ENCODE assay signal across 12 cellular contexts in the genomic region with DNA sequence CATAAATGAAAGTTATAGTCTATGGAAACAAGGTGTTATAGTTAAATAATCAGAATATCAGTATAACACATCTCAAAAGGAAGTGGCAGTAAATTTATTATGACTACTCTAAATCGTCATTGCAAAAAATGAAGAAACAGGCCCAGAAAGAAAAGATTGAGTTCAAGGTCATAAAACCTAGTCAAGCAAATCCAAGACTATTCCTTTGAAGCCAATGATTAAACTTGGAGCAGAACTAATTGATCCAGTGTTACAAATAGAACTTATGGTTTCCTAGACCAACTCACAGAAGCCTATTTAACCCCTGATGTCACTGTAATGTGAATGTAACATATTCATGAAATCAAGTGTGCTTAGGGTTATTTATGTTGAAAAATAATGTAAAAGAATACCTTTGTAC. TPM values are rescaled to one million over a fixed set of nuclear protein-coding genes. Genes with fewer than 3 reads are reported as not detected.
DNase-seq lines count a peak whose midpoint lies in the region; ATAC-seq, FAIRE-seq and TF ChIP-seq lines count a peak whose summit lies in the region.
"Had no signal": no experiment of that assay in that cellular context is flagged by ENCODE, and none has a peak within 500 bp of the region (broad histone marks: within the 10 kb centered on the region; RNA-seq: fewer than 3 reads in every experiment).

No MANE protein-coding gene starts in this region.

- TF ChIP-seq CTCF in SK-N-SH (IDR thresholded peaks at IDR 0.05) (no peak), OCI-LY7 (conservative IDR thresholded peaks at IDR 0.05; ENCODE audit: low read length) (no peak), endothelial cell of umbilical vein (IDR thresholded peaks at IDR 0.05; ENCODE audit: extremely low read depth in 1 of 2, insufficient read depth in 1 of 2, low read depth in 1 of 2, low read length in 2 of 2) (no peak), progenitor cell of endocrine pancreas (IDR thresholded peaks at IDR 0.05; ENCODE audit: unreplicated experiment) (no peak), colonic mucosa (IDR thresholded peaks at IDR 0.05) (no peak)

- TF ChIP-seq EP300 in SK-N-SH (IDR thresholded peaks at IDR 0.05; ENCODE audit: borderline replicate concordance in 1 of 2, low read depth in 1 of 2, low read length in 1 of 2) = no peak

- WGBS in SK-N-SH (ENCODE audit: low lambda C conversion rate) = 15% methylated on average over 1 of the region's 1 CpG

- H3F3A ChIP-seq in SK-N-SH (replicated peaks; ENCODE audit: insufficient read depth) = no peaks in the 10 kb centered on the region

- TF ChIP-seq RAD21 in SK-N-SH (IDR thresholded peaks at IDR 0.05; ENCODE audit: low read length) = no peak

- DNase-seq in SK-N-SH (no peak), OCI-LY7 (ENCODE audit: low spot score) (no peak), endothelial cell of umbilical vein (ENCODE audit: low read depth, low spot score) (no peak), progenitor cell of endocrine pancreas (ENCODE audit: low spot score, unreplicated experiment) (no peak), Ammon's horn (ENCODE audit: low spot score) (no peak), NK-92 (lab: John Stamatoyannopoulos, UW; ENCODE audit: unreplicated experiment) (no peak), colonic mucosa (no peak)
- DNase-seq: dermis blood vessel endothelial cell had no signal

- no peak for FAIRE-seq in endothelial cell of umbilical vein (lab: Jason Lieb, UNC)
- FAIRE-seq: GM12891 had no signal

- H3K27me3 Mint-ChIP-seq in progenitor cell of endocrine pancreas = no peaks in the 10 kb centered on the region

- H3K4me3 ChIP-seq in SK-N-SH (ENCODE audit: low read depth in 2 of 2, low read length in 1 of 2) (peak overlapping the region; percentile 67 to 70; a peak in 3 of 4 replicates), OCI-LY7 (ENCODE audit: low read depth, low read length, poor library complexity, severe bottlenecking) (peak overlapping the region; percentile 94), endothelial cell of umbilical vein (replicated peaks in 1 of 3; ENCODE audit: insufficient read depth in 1 of 3, low read depth in 1 of 3, low read length in 3 of 3) (peak overlapping the region in 2 of 3 experiments; percentile 12 to 70), colonic mucosa (no peak overlapping the region)
- H3K4me3 ChIP-seq: lung had no signal

- H3K4me2 ChIP-seq in SK-N-SH = peak overlapping the region; percentile 79
- peak overlapping the region; percentile 71 for H3K4me2 ChIP-seq in OCI-LY7 (ENCODE audit: low read length)
- H3K4me2 ChIP-seq in endothelial cell of umbilical vein (ENCODE audit: insufficient read depth, low read length) = peak overlapping the region; percentile 87

- BruUV-seq in OCI-LY7 (replicated peaks; lab: Mats Ljungman, UMichigan) = TSS peak; percentile 69
- BruUV-seq in endothelial cell of umbilical vein (replicated peaks; lab: Mats Ljungman, UMichigan) = no TSS peak

- peak overlapping the region; percentile 70 for H3K4me3 Mint-ChIP-seq in progenitor cell of endocrine pancreas (ENCODE audit: low read depth)

- intact Hi-C loops in OCI-LY7 (cut with micrococcal nuclease; ENCODE audit: unreplicated experiment) (no loop called here), endothelial cell of umbilical vein (cut with micrococcal nuclease) (no loop called here), colonic mucosa (cut with DNase I) (no loop called here)

- peaks cover 15% of the 10 kb centered on the region for H4K20me1 ChIP-seq in SK-N-SH (ENCODE audit: insufficient read depth)
- no peaks in the 10 kb centered on the region for H4K20me1 ChIP-seq in OCI-LY7 (ENCODE audit: insufficient read depth, low read length)
- no peaks in the 10 kb centered on the region for H4K20me1 ChIP-seq in endothelial cell of umbilical vein (replicated peaks; ENCODE audit: control insufficient read depth, extremely low read depth, insufficient read depth, low read length)

- H3K79me2 ChIP-seq in SK-N-SH (ENCODE audit: insufficient read depth) (peaks cover 58% of the 10 kb centered on the region), OCI-LY7 (ENCODE audit: insufficient read depth, low read depth, low read length) (peaks cover 22% of the 10 kb centered on the region), endothelial cell of umbilical vein (ENCODE audit: control insufficient read depth, insufficient read depth, low read length) (peaks cover 62% of the 10 kb centered on the region)

- H3K4me1 Mint-ChIP-seq in progenitor cell of endocrine pancreas (ENCODE audit: low read depth) = peaks cover 11% of the 10 kb centered on the region

- H3K9me3 Mint-ChIP-seq in progenitor cell of endocrine pancreas (ENCODE audit: low read depth) = peaks cover 4% of the 10 kb centered on the region

- H3K36me3 ChIP-seq in SK-N-SH (replicated peaks in 1 of 2; ENCODE audit: control insufficient read depth in 1 of 2, insufficient read depth in 2 of 2, low read length in 1 of 2) = no peaks in the 10 kb centered on the region
- H3K36me3 ChIP-seq in OCI-LY7 (ENCODE audit: insufficient read depth, low read length) = peaks cover 9% of the 10 kb centered on the region; the same call in 1 of the 2 replicates
- no peaks in the 10 kb centered on the region for H3K36me3 ChIP-seq in endothelial cell of umbilical vein (ENCODE audit: control insufficient read depth in 2 of 2, extremely low read depth in 1 of 2, insufficient read depth in 2 of 2, low read length in 2 of 2)
- no peaks in the 10 kb centered on the region for H3K36me3 ChIP-seq in colonic mucosa

- H3K9ac ChIP-seq in SK-N-SH (peak overlapping the region; percentile 63; the same call in 1 of the 2 replicates), endothelial cell of umbilical vein (replicated peaks; ENCODE audit: extremely low read depth, insufficient read depth, low read length) (peak overlapping the region; percentile 79), colonic mucosa (ENCODE audit: low read depth in 2 of 2, low read length in 2 of 2) (no peak overlapping the region)

- H3K4me1 ChIP-seq in SK-N-SH (ENCODE audit: control insufficient read depth in 1 of 2, insufficient read depth in 2 of 2, low read depth in 1 of 2, low read length in 1 of 2) = no peaks in the 10 kb centered on the region; a peak in 2 of 4 replicates
- peaks cover 23% of the 10 kb centered on the region for H3K4me1 ChIP-seq in OCI-LY7 (ENCODE audit: insufficient read depth, low read length, poor library complexity, severe bottlenecking)
- H3K4me1 ChIP-seq in endothelial cell of umbilical vein (ENCODE audit: control insufficient read depth, extremely low read depth, insufficient read depth, low read length) = peaks cover 12% of the 10 kb centered on the region
- H3K4me1 ChIP-seq in colonic mucosa = no peaks in the 10 kb centered on the region

- H3K27ac ChIP-seq in SK-N-SH (ENCODE audit: low read depth in 2 of 2, low read length in 1 of 2) (no peak overlapping the region), OCI-LY7 (ENCODE audit: low read depth, low read length, poor library complexity, severe bottlenecking) (no peak overlapping the region), endothelial cell of umbilical vein (ENCODE audit: insufficient read depth, low read depth, low read length) (no peak overlapping the region), colonic mucosa (no peak overlapping the region)
- H3K27ac ChIP-seq: 22Rv1 had no signal

- H3K9me1 ChIP-seq in endothelial cell of umbilical vein (replicated peaks; ENCODE audit: control insufficient read depth, extremely low read depth, insufficient read depth, low read length) = no peaks in the 10 kb centered on the region

- H3K9me3 ChIP-seq in SK-N-SH = no peaks in the 10 kb centered on the region
- no peaks in the 10 kb centered on the region for H3K9me3 ChIP-seq in OCI-LY7 (ENCODE audit: low read length)
- no peaks in the 10 kb centered on the region for H3K9me3 ChIP-seq in endothelial cell of umbilical vein (replicated peaks; ENCODE audit: control insufficient read depth, insufficient read depth, low read length)
- H3K9me3 ChIP-seq in colonic mucosa = no peaks in the 10 kb centered on the region

- H2AFZ ChIP-seq in SK-N-SH (ENCODE audit: low read depth) = no peak overlapping the region
- no peak overlapping the region for H2AFZ ChIP-seq in OCI-LY7 (ENCODE audit: low read length)
- H2AFZ ChIP-seq in endothelial cell of umbilical vein (ENCODE audit: low read depth, low read length) = no peak overlapping the region

- H3K9me2 ChIP-seq in SK-N-SH (no peaks in the 10 kb centered on the region), OCI-LY7 (ENCODE audit: insufficient read depth, low read length) (no peaks in the 10 kb centered on the region)

- TF ChIP-seq POLR2A in endothelial cell of umbilical vein (IDR thresholded peaks at IDR 0.05; ENCODE audit: low read depth, low read length) = no peak

- CTCF ChIA-PET in SK-N-SH (lab: Yijun Ruan, JAX) (no interaction called here), OCI-LY7 (lab: Charles Lee; ENCODE audit: unreplicated experiment) (no interaction called here), endothelial cell of umbilical vein (lab: Charles Lee) (interaction anchor here (1.4 kb wide), 1 partner anchor 27 kb away, joined by 3 read pairs; no protein-coding TSS in a partner anchor)

- H3K36me3 Mint-ChIP-seq in progenitor cell of endocrine pancreas (ENCODE audit: insufficient read depth) = peaks cover 4% of the 10 kb centered on the region

- peaks cover 3% of the 10 kb centered on the region; the same call in 1 of the 2 replicates for H3K27me3 ChIP-seq in SK-N-SH (ENCODE audit: insufficient read depth)
- H3K27me3 ChIP-seq in endothelial cell of umbilical vein (ENCODE audit: control insufficient read depth in 2 of 2, insufficient read depth in 2 of 2, low read length in 2 of 2) = no peaks in the 10 kb centered on the region
- H3K27me3 ChIP-seq in colonic mucosa = no peaks in the 10 kb centered on the region

- POLR2A ChIA-PET in SK-N-SH (lab: Yijun Ruan, JAX) (no interaction called here), OCI-LY7 (lab: Charles Lee) (no interaction called here), endothelial cell of umbilical vein (lab: Charles Lee) (no interaction called here)

- no peak for ATAC-seq in SK-N-SH treated with all-trans-retinoic acid at 6 μM for 48 hours

- dilution Hi-C loops in endothelial cell of umbilical vein (cut with MboI; ENCODE audit: extremely low pct_ligation_motif_present, low sequenced_read_pairs) = no loop called here

- no peak overlapping the region for H3K27ac Mint-ChIP-seq in progenitor cell of endocrine pancreas

RNA-seq across cellular contexts. Expression of gene FAM199X, which starts 1.9 kb away (rescaled TPM):
- polyA plus RNA-seq in SK-N-SH (2012; rRNA removed) = 2.2 and 3.2 TPM in 2 replicates
- polyA plus RNA-seq in SK-N-SH (2012; cell fraction: cytosol; rRNA removed) = 4.0 and 5.3 TPM in 2 replicates
- polyA plus RNA-seq in SK-N-SH (2012; cell fraction: nucleus; rRNA removed) = 2.4 and 5.2 TPM in 2 replicates
- 10.6 and 10.8 TPM in 2 replicates for total RNA-seq in OCI-LY7 (2014; rRNA removed; shearing (Covaris generic))
- 16.0 and 19.2 TPM in 2 replicates for total RNA-seq in OCI-LY7 (2022)
- 16.8 and 18.1 TPM in 2 replicates for total RNA-seq in endothelial cell of umbilical vein
- 2.7 and 4.0 TPM in 2 replicates for polyA plus RNA-seq in endothelial cell of umbilical vein
- 3.3 and 3.6 TPM in 2 replicates for polyA plus RNA-seq in endothelial cell of umbilical vein (2011; cell fraction: cytosol; rRNA removed)
- polyA plus RNA-seq in endothelial cell of umbilical vein (2011; cell fraction: nucleus; rRNA removed) = 5.2 and 7.9 TPM in 2 replicates
- 15.1 and 19.0 TPM in 2 replicates for polyA plus RNA-seq in endothelial cell of umbilical vein (2012)
- polyA minus RNA-seq in endothelial cell of umbilical vein = 7.9 and 8.6 TPM in 2 replicates
- polyA minus RNA-seq in endothelial cell of umbilical vein (2011; cell fraction: cytosol; rRNA and poly(A)+ RNA removed) = 9.9 TPM
- polyA minus RNA-seq in endothelial cell of umbilical vein (2011; cell fraction: nucleus; rRNA and poly(A)+ RNA removed) = 5.5 and 7.2 TPM in 2 replicates
- 23.2 TPM in 2 replicates for total RNA-seq in progenitor cell of endocrine pancreas
- 10 to 100 TPM; 20.9 to 29.3 TPM for total RNA-seq in colonic mucosa

RNA-seq across cellular contexts. Expression of gene SLC25A53, which starts 11.3 kb away (rescaled TPM):
- polyA plus RNA-seq in SK-N-SH (2012; rRNA removed) (5.6 and 5.9 TPM in 2 replicates), endothelial cell of umbilical vein (3.0 and 4.6 TPM in 2 replicates)
- 4.9 and 5.6 TPM in 2 replicates for polyA plus RNA-seq in SK-N-SH (2012; cell fraction: cytosol; rRNA removed)
- 4.9 and 5.2 TPM in 2 replicates for polyA plus RNA-seq in SK-N-SH (2012; cell fraction: nucleus; rRNA removed)
- total RNA-seq in OCI-LY7 (2014; rRNA removed; shearing (Covaris generic)) = 15.6 and 23.1 TPM in 2 replicates
- total RNA-seq in OCI-LY7 (2022) (4.8 and 5.5 TPM in 2 replicates), endothelial cell of umbilical vein (5.7 and 6.3 TPM in 2 replicates), progenitor cell of endocrine pancreas (9.9 and 10.0 TPM in 2 replicates), colonic mucosa (1 to 10 TPM; 7.5 to 8.6 TPM)
- 4.6 and 5.1 TPM in 2 replicates for polyA plus RNA-seq in endothelial cell of umbilical vein (2011; cell fraction: cytosol; rRNA removed)
- 5.6 and 5.9 TPM in 2 replicates for polyA plus RNA-seq in endothelial cell of umbilical vein (2011; cell fraction: nucleus; rRNA removed)
- 8.3 TPM in 2 replicates for polyA plus RNA-seq in endothelial cell of umbilical vein (2012)
- 5.1 and 11.5 TPM in 2 replicates for polyA minus RNA-seq in endothelial cell of umbilical vein
- 2.4 TPM for polyA minus RNA-seq in endothelial cell of umbilical vein (2011; cell fraction: cytosol; rRNA and poly(A)+ RNA removed)
- 3.7 and 5.8 TPM in 2 replicates for polyA minus RNA-seq in endothelial cell of umbilical vein (2011; cell fraction: nucleus; rRNA and poly(A)+ RNA removed)

RNA-seq across cellular contexts. Expression of gene ZCCHC18, which starts 55.8 kb away (rescaled TPM):
- polyA plus RNA-seq in SK-N-SH (2012; rRNA removed) (5.9 and 7.5 TPM in 2 replicates), endothelial cell of umbilical vein (2.5 and 2.7 TPM in 2 replicates)
- polyA plus RNA-seq in SK-N-SH (2012; cell fraction: cytosol; rRNA removed) = 5.1 and 5.9 TPM in 2 replicates
- polyA plus RNA-seq in SK-N-SH (2012; cell fraction: nucleus; rRNA removed) = 19.1 and 33.9 TPM in 2 replicates
- 12.1 and 24.5 TPM in 2 replicates for total RNA-seq in OCI-LY7 (2014; rRNA removed; shearing (Covaris generic))
- total RNA-seq in OCI-LY7 (2022) (4.5 and 4.6 TPM in 2 replicates), endothelial cell of umbilical vein (1.6 and 2.3 TPM in 2 replicates), progenitor cell of endocrine pancreas (5.1 and 5.9 TPM in 2 replicates), colonic mucosa (under 1 TPM in 1 of 2 donors, not detected in 1; 0.98 TPM)
- 2.0 and 4.8 TPM in 2 replicates for polyA plus RNA-seq in endothelial cell of umbilical vein (2011; cell fraction: cytosol; rRNA removed)
- polyA plus RNA-seq in endothelial cell of umbilical vein (2011; cell fraction: nucleus; rRNA removed) = 10.4 and 11.9 TPM in 2 replicates
- polyA plus RNA-seq in endothelial cell of umbilical vein (2012) = 3.1 and 3.6 TPM in 2 replicates
- polyA minus RNA-seq in endothelial cell of umbilical vein = 1.2 and 1.9 TPM in 2 replicates
- not detected for polyA minus RNA-seq in endothelial cell of umbilical vein (2011; cell fraction: cytosol; rRNA and poly(A)+ RNA removed)
- 2.2 and 3.2 TPM in 2 replicates for polyA minus RNA-seq in endothelial cell of umbilical vein (2011; cell fraction: nucleus; rRNA and poly(A)+ RNA removed)

Comparison
In these comparisons a context has a peak if more than half of its experiments do, and no peak if none do; other contexts are left out.
1. H3K9ac ChIP-seq: peak in SK-N-SH (single experiment) and endothelial cell of umbilical vein (single experiment); none in colonic mucosa (0 of 2).
2. Peak in every context shown above with its lines, with median percentiles within 50 percentile points of each other: H3K4me2 ChIP-seq.